8 cellular contexts compared by ENCODE assay signal in the genomic region with DNA sequence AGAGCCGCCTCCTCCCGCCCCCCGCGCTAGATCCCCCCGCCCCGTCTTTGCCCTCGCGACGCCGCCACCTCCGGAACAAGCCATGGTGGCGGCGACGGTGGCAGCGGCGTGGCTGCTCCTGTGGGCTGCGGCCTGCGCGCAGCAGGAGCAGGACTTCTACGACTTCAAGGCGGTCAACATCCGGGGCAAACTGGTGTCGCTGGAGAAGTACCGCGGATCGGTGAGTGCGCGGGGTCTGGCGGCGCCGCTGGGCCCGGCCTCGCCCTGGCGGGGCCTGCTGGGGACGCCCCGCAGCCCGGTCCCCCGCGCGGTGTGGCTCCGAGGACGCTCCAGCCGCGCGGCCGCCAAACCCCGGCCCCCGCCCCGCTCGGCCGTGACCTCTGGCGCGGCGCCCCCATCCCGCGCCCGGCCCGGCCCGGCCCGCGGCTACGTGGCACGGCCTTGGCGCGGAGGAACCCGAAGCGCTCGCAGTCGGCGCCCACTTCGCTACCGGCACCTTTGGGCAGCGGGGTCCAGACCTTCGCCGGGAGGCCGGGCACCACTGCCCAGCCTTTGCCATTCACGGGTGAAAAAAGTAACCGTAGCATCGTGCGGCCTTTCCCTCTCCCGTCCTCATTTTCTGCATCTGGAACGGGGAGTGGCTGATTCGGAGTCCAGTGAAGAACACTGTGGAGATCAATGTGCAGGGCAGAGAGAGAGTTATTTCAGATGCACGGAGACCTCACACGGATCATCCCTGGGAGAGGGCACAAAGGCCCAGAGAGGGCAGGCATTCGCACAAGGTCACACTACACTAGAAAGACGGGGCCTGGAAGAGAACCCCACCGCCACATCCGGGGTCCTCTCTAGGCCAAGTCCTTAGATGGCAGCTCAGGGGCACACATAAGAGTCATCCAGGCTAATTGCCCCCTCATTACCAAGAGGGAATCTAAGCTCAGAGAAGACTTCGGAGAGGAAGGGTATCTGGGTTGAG. TPM values are rescaled to one million over a fixed set of nuclear protein-coding genes. Genes with fewer than 3 reads are reported as not detected.
DNase-seq lines count a peak whose midpoint lies in the region; ATAC-seq and TF ChIP-seq lines count a peak whose summit lies in the region.

A gene (plus strand): TSS at position 44 of the 973 bp plus-strand sequence. CDS start 39 bp downstream, at position 83.

- no peaks in the 10 kb centered on the region for H4K20me1 ChIP-seq in DND-41 (ENCODE audit: insufficient read depth, low read length)

- CTCF ChIA-PET in HEK293T (lab: Yijun Ruan, JAX) = no interaction called here

- H3K36me3 Mint-ChIP-seq in endodermal cell (ENCODE audit: low read depth) (peaks cover 16% of the 10 kb centered on the region), mesothelial cell of epicardium (peaks cover 15% of the 10 kb centered on the region)

- POLR2A ChIA-PET in HEK293T (lab: Yijun Ruan, JAX) = no interaction called here

- H3K4me3 Mint-ChIP-seq in endodermal cell = peak within 1 kb of the TSS; percentile 63
- peak within 1 kb of the TSS; percentile 74 for H3K4me3 Mint-ChIP-seq in mesothelial cell of epicardium

- H3K36me3 ChIP-seq in DND-41 (ENCODE audit: insufficient read depth, low read length) (peaks cover 31% of the 10 kb centered on the region), endodermal cell (ENCODE audit: control insufficient read depth, insufficient read depth, low read length) (no peaks in the 10 kb centered on the region)

- H3K9me3 Mint-ChIP-seq in endodermal cell = no peaks in the 10 kb centered on the region
- no peaks in the 10 kb centered on the region for H3K9me3 Mint-ChIP-seq in mesothelial cell of epicardium

- H3K4me1 Mint-ChIP-seq in endodermal cell = peaks cover 15% of the 10 kb centered on the region
- H3K4me1 Mint-ChIP-seq in mesothelial cell of epicardium = peaks cover 25% of the 10 kb centered on the region

- peak within 1 kb of the TSS; percentile 62 for H3K9ac ChIP-seq in DND-41 (ENCODE audit: low read depth, low read length)
- H3K9ac ChIP-seq in endodermal cell (ENCODE audit: extremely low read depth, low read length, poor library complexity, severe bottlenecking) = no peak within 1 kb of the TSS

- peak within 1 kb of the TSS; percentile 73 for H3K4me2 ChIP-seq in DND-41 (ENCODE audit: insufficient read depth, low read length)

- peak; percentile 70 for DNase-seq in DND-41
- DNase-seq in NCI-H1092 treated with DMSO at 0.1 percent for 48 hours (lab: John Stamatoyannopoulos, UW) = peak; percentile 3
- peak; percentile 22 to 34 (median 24) for DNase-seq in activated CD8-positive, alpha-beta memory T cell treated with anti-CD3 and anti-CD28 coated beads for 48 hours (ENCODE audit: low read depth in 2 of 3, low spot score in 2 of 3)
- peak; percentile 82 for DNase-seq in endodermal cell
- peak; percentile 27 to 52 for DNase-seq in mesothelial cell of epicardium (ENCODE audit: low spot score in 2 of 2, unreplicated experiment in 2 of 2)
- peak; percentile 29 for DNase-seq in stimulated activated CD8-positive, alpha-beta memory T cell treated with anti-CD3 and anti-CD28 coated beads, Interleukin-15, amount 100 ng/mL, for 24 hours (ENCODE audit: low read depth)
- DNase-seq in HEK293T (ENCODE audit: extremely low spot score) = no peak

- peaks cover 38% of the 10 kb centered on the region for H3K4me1 ChIP-seq in DND-41 (ENCODE audit: insufficient read depth, low read length)
- H3K4me1 ChIP-seq in endodermal cell (ENCODE audit: control insufficient read depth, insufficient read depth, low read length) = no peaks in the 10 kb centered on the region

- H3K27me3 Mint-ChIP-seq in endodermal cell (ENCODE audit: insufficient read depth) (peaks cover 87% of the 10 kb centered on the region), mesothelial cell of epicardium (ENCODE audit: low read depth) (no peaks in the 10 kb centered on the region)

- ATAC-seq in DND-41 (ENCODE audit: insufficient read depth, low read depth) = peak; percentile 81
- no peak for ATAC-seq in HG03469 (IDR thresholded peaks at IDR 0.05; ENCODE audit: unreplicated experiment)

- no peak within 1 kb of the TSS for H3K27ac Mint-ChIP-seq in endodermal cell
- H3K27ac Mint-ChIP-seq in mesothelial cell of epicardium = peak within 1 kb of the TSS; percentile 90

- TF ChIP-seq CTCF in DND-41 (IDR thresholded peaks at IDR 0.05; ENCODE audit: borderline replicate concordance, extremely low read depth, low read length, poor library complexity, severe bottlenecking) (no peak), endodermal cell (conservative IDR thresholded peaks at IDR 0.05) (no peak), mesothelial cell of epicardium (IDR thresholded peaks at IDR 0.05; ENCODE audit: unreplicated experiment) (no peak)

- H3K9me3 ChIP-seq in DND-41 (ENCODE audit: insufficient read depth, low read length, severe bottlenecking) (no peaks in the 10 kb centered on the region), endodermal cell (ENCODE audit: control insufficient read depth, low read length) (no peaks in the 10 kb centered on the region)

- H3K27ac ChIP-seq in DND-41 (ENCODE audit: low read length) = peak within 1 kb of the TSS; percentile 71
- no peak within 1 kb of the TSS for H3K27ac ChIP-seq in endodermal cell (ENCODE audit: low read depth, low read length)

- peaks cover 38% of the 10 kb centered on the region for H3K79me2 ChIP-seq in DND-41 (ENCODE audit: insufficient read depth, low read length)

- H3K27me3 ChIP-seq in DND-41 (ENCODE audit: insufficient read depth, low read length, poor library complexity) (no peaks in the 10 kb centered on the region), endodermal cell (ENCODE audit: control insufficient read depth, insufficient read depth, low read length, poor library complexity, severe bottlenecking) (peaks cover 66% of the 10 kb centered on the region)

- H3K4me3 ChIP-seq in DND-41 (ENCODE audit: low read depth in 1 of 2, low read length in 2 of 2) (peak within 1 kb of the TSS; percentile 48 to 59), endodermal cell (ENCODE audit: low read length) (peak within 1 kb of the TSS; percentile 69)

- 18 to 27% methylated on average over 38 to 90 of the region's 90 CpGs for WGBS in endodermal cell (ENCODE audit: insufficient coverage in 1 of 2, insufficient read length in 1 of 2), 2 experiments

- H2AFZ ChIP-seq in DND-41 (ENCODE audit: low read depth, low read length) = peak within 1 kb of the TSS; percentile 92

TF ChIP-seq in HEK293T, 16 proteins besides CTCF, POLR2A, EP300 and RAD21:
- TF ChIP-seq L3MBTL2 (conservative IDR thresholded peaks at IDR 0.05) (no peak), BHLHE40 (IDR thresholded peaks at IDR 0.05; ENCODE audit: borderline replicate concordance) (no peak), LEF1 (IDR thresholded peaks at IDR 0.05; ENCODE audit: borderline replicate concordance) (no peak)

RNA-seq across cellular contexts. Expression of the gene that starts here (rescaled TPM):
- 10 to 100 TPM; 17.8 to 23.7 TPM for total RNA-seq in endodermal cell
- polyA plus RNA-seq in endodermal cell (2013, experiment 1 of 2) = 49.4 TPM
- polyA plus RNA-seq in endodermal cell (2013, experiment 2 of 2) = 45.7 TPM
- total RNA-seq in mesothelial cell of epicardium = 57.7 to 62.6 TPM (median 61.8 TPM) in 3 replicates
